Comparison of ENCODE assay signal across 18 cellular contexts in the genomic region with DNA sequence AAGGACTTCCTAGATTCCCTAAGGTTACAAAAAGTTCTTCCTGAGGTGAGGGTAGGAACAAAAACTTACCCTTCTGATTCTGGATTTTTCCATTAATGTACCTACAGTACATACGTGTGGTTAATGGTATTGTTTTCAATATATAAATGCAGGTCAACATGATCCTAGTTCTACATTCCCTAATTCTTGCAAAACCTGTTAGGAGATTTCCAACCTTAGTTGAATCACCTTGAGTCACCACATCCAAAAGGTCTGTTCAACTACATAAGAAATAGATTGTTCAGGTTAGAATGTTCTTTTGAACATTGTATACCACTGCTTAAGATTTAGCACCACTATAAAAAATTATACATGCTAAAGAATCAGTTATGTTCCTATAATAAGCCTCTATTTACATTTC.
A peak's percentile ranks its signal among the peaks of the same experiment; 100 is the strongest.
DNase-seq lines count a peak whose midpoint lies in the region; ATAC-seq, FAIRE-seq and TF ChIP-seq lines count a peak whose summit lies in the region.
"Had no signal": no experiment of that assay in that cellular context is flagged by ENCODE, and none has a peak within 500 bp of the region (broad histone marks: within the 10 kb centered on the region; RNA-seq: fewer than 3 reads in every experiment).

No MANE protein-coding gene starts in this region.

- H3K9me3 ChIP-seq in OCI-LY7 (ENCODE audit: low read length) = peaks cover 20% of the 10 kb centered on the region; the same call in 1 of the 2 replicates
- H3K9me3 ChIP-seq: BLaER1 had no signal

- DNase-seq in GM19239 (ENCODE audit: insufficient read length, low spot score) = no peak
- no peak for DNase-seq in OCI-LY7 (ENCODE audit: low spot score)
- peak; percentile 69 for DNase-seq in bronchial epithelial cell (ENCODE audit: low read depth)
- DNase-seq in amniotic stem cell (lab: John Stamatoyannopoulos, UW) = no peak
- DNase-seq in H4 (ENCODE audit: low spot score) = no peak
- DNase-seq: 8988T; CD4-positive, alpha-beta memory T cell; DMS153; DMS79 treated with DMSO at 0.1 percent for 48 hours; GF-D8; GM23248; HCEC 1CT; IMR-90 had no signal

- no peak for TF ChIP-seq CTCF in OCI-LY7 (conservative IDR thresholded peaks at IDR 0.05; ENCODE audit: low read length)
- TF ChIP-seq CTCF in bronchial epithelial cell (IDR thresholded peaks at IDR 0.05; ENCODE audit: insufficient read depth, low read length, severe bottlenecking) = no peak

- peaks cover 24% of the 10 kb centered on the region for H3K36me3 ChIP-seq in OCI-LY7 (ENCODE audit: insufficient read depth, low read length)
- no peaks in the 10 kb centered on the region for H3K36me3 ChIP-seq in bronchial epithelial cell (ENCODE audit: control insufficient read depth, insufficient read depth, low read length)

- no peaks in the 10 kb centered on the region for H3K79me2 ChIP-seq in OCI-LY7 (ENCODE audit: insufficient read depth, low read depth, low read length)

- no TSS peak for BruUV-seq in OCI-LY7 (replicated peaks; lab: Mats Ljungman, UMichigan)

- intact Hi-C loops in OCI-LY7 (cut with micrococcal nuclease; ENCODE audit: unreplicated experiment) = loop anchor here (2.0 to 5.0 kb wide), 2 partner anchors 108 to 374 kb away; no protein-coding TSS in a partner anchor

- POLR2A ChIA-PET in OCI-LY7 (lab: Charles Lee) = interaction anchor here (0.6 to 1.9 kb wide), 10 partner anchors 14 to 1104 kb away, joined by 3 to 9 read pairs (median 4); no protein-coding TSS in a partner anchor

- no peaks in the 10 kb centered on the region for H3K9me2 ChIP-seq in OCI-LY7 (ENCODE audit: insufficient read depth, low read length)

- H3K27me3 ChIP-seq in bronchial epithelial cell (ENCODE audit: control insufficient read depth, insufficient read depth, low read length) = no peaks in the 10 kb centered on the region
- H3K27me3 ChIP-seq: BLaER1 had no signal

- H3K4me1 ChIP-seq in OCI-LY7 (ENCODE audit: insufficient read depth, low read length, poor library complexity, severe bottlenecking) = peaks cover 18% of the 10 kb centered on the region
- H3K4me1 ChIP-seq: BLaER1 had no signal

- peak; percentile 45 for FAIRE-seq in GM19239 (lab: Jason Lieb, UNC)
- FAIRE-seq in bronchial epithelial cell (lab: Jason Lieb, UNC) = no peak
- FAIRE-seq: H54, HTR-8/SVneo had no signal

- no peak overlapping the region for H3K4me2 ChIP-seq in OCI-LY7 (ENCODE audit: low read length)
- H3K4me2 ChIP-seq: BLaER1 had no signal

- H3K4me3 ChIP-seq in OCI-LY7 (ENCODE audit: low read depth, low read length, poor library complexity, severe bottlenecking) (no peak overlapping the region), bronchial epithelial cell (ENCODE audit: low read depth, low read length) (no peak overlapping the region)
- H3K4me3 ChIP-seq: BLaER1, GM23248 had no signal

- H4K20me1 ChIP-seq in OCI-LY7 (ENCODE audit: insufficient read depth, low read length) = no peaks in the 10 kb centered on the region

- peak overlapping the region; percentile 75 for H2AFZ ChIP-seq in OCI-LY7 (ENCODE audit: low read length)

- ATAC-seq in esophagus mucosa = peak; percentile 82
- no peak for ATAC-seq in GM18870 (IDR thresholded peaks at IDR 0.05; ENCODE audit: unreplicated experiment)

- CTCF ChIA-PET in OCI-LY7 (lab: Charles Lee; ENCODE audit: unreplicated experiment) = no interaction called here

- H3K27ac ChIP-seq in OCI-LY7 (ENCODE audit: low read depth, low read length, poor library complexity, severe bottlenecking) = no peak overlapping the region
- H3K27ac ChIP-seq: BLaER1, GM23248 had no signal
